Comparison of ENCODE assay signal across 8 cellular contexts in genomic region chr3:172595648-172596393, GRCh38.
A peak's percentile ranks its signal among the peaks of the same experiment; 100 is the strongest.
DNase-seq lines count a peak whose midpoint lies in the region; ATAC-seq and TF ChIP-seq lines count a peak whose summit lies in the region.

No MANE protein-coding gene starts in this region.

- TF ChIP-seq CTCF in choroid plexus epithelial cell (conservative IDR thresholded peaks at IDR 0.05; ENCODE audit: low read depth, low read length): peak; percentile 78
- peak; percentile 88 for TF ChIP-seq CTCF in liver (IDR thresholded peaks at IDR 0.05; ENCODE audit: low read depth, low read length, missing input control)

- 3% methylated on average over 7 of the region's 7 CpGs for whole genome bisulfite sequencing in liver

- in situ Hi-C loops in G401 (cut with HindIII; ENCODE audit: low sequenced_read_pairs): no loop called here

- peak overlapping the region; percentile 84 to 88 for H3K27ac ChIP-seq in liver (ENCODE audit: low read depth in 1 of 2, low read length in 2 of 2)

- H3K9me3 ChIP-seq in liver (ENCODE audit: control insufficient read depth in 4 of 4, low read length in 3 of 4): no peaks in the 10 kb centered on the region

- peak; percentile 93 to 97 for TF ChIP-seq RAD21 in liver (IDR thresholded peaks at IDR 0.05)

- H3K9ac ChIP-seq in liver (ENCODE audit: low read depth in 1 of 2, low read length in 2 of 2): peak overlapping the region; percentile 62 to 89

- peak; percentile 48 for ATAC-seq in GM21526 (IDR thresholded peaks at IDR 0.05; ENCODE audit: low FRiP score, unreplicated experiment)

- H3K36me3 ChIP-seq in liver (ENCODE audit: control insufficient read depth in 4 of 4, insufficient read depth in 3 of 4, low read depth in 1 of 4, low read length in 3 of 4): peaks cover 0 to 2% (median 0%) of the 10 kb centered on the region in 4 donors

- DNase-seq in G401 (ENCODE audit: low spot score) (peak; percentile 33), Kasumi-1 (lab: John Stamatoyannopoulos, UW) (peak; percentile 85 to 94), T follicular helper cell (ENCODE audit: low read depth) (peak; percentile 7), choroid plexus epithelial cell (ENCODE audit: low read depth) (peak; percentile 82), superior temporal gyrus (ENCODE audit: extremely low spot score) (peak; percentile 78), HuH-7.5 (ENCODE audit: low spot score) (no peak)

- H3K27me3 ChIP-seq in liver (ENCODE audit: control insufficient read depth in 4 of 4, insufficient read depth in 4 of 4, low read length in 3 of 4): no peaks in the 10 kb centered on the region

- peaks cover 2 to 31% (median 12%) of the 10 kb centered on the region in 4 donors for H3K4me1 ChIP-seq in liver (ENCODE audit: control insufficient read depth in 4 of 4, insufficient read depth in 4 of 4, low read length in 3 of 4)

- H3K4me3 ChIP-seq in choroid plexus epithelial cell (ENCODE audit: low read depth, low read length): peak overlapping the region; percentile 27
- H3K4me3 ChIP-seq in liver (ENCODE audit: low read depth in 1 of 3, low read length in 3 of 3): peak overlapping the region; percentile 42 to 53 (median 50)

TF ChIP-seq in liver, 16 proteins besides CTCF, POLR2A, EP300 and RAD21:
- TF ChIP-seq HNF4A (conservative IDR thresholded peaks at IDR 0.05): peak in 1 of 2 donors; percentile 18
- peak in 1 of 2 donors; percentile 35 for TF ChIP-seq RXRA (IDR thresholded peaks at IDR 0.05)
- no peak for TF ChIP-seq JUND (IDR thresholded peaks at IDR 0.05)
- peak; percentile 8 for TF ChIP-seq FOXA2 (IDR thresholded peaks at IDR 0.05)
TF ChIP-seq in liver: peak in this region for 3.
